In the genomic region with DNA sequence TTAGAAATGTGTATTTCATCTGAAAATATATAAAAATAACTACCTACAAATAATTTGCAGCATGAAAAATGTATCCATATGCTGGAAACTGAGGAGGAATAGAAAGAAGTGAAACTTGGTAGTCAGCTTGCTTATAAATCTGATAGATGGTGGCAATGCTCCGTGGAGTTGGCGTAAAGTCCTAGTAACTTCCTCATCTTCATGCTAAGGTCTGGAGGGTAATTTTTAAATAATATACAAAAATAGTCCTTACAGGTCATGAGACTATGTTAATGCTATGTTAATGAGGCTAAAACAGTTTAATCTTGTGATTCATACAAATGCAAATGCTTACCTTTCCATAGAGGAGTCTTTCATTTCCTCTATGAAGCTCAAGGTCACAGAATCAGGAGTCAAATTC, we compare ENCODE assay signal across 34 cellular contexts. TPM values are rescaled to one million over a fixed set of nuclear protein-coding genes. Genes with fewer than 3 reads are reported as not detected.
"Had no signal": no experiment of that assay in that cellular context is flagged by ENCODE, and none has a peak within 500 bp of the region (broad histone marks: within the 10 kb centered on the region; RNA-seq: fewer than 3 reads in every experiment).

No MANE protein-coding gene starts in this region.

- H3K4me1 Mint-ChIP-seq: activated naive CD4-positive, alpha-beta T cell treated with anti-CD3 and anti-CD28 coated beads, Interleukin-2, amount 10 ng/mL, durations not matched to agents 7 days and 5 days had no signal

- H3K9me3 Mint-ChIP-seq: activated naive CD4-positive, alpha-beta T cell treated with anti-CD3 and anti-CD28 coated beads, Interleukin-2, amount 10 ng/mL, durations not matched to agents 7 days and 5 days; activated T-helper 1 cell treated with anti-CD3 and anti-CD28 coated beads, Interleukin-12 subunit alpha, Interleukin-12 subunit beta, Interleukin-2, Interleukin-4 antibody, amounts not matched to agents 30 ng/mL and 10 ng/mL and 1 ng/mL, durations not matched to agents 14 hours and 24 hours and 36 hours; effector memory CD8-positive, alpha-beta T cell; naive thymus-derived CD4-positive, alpha-beta T cell had no signal

- H3K27ac Mint-ChIP-seq: activated naive CD4-positive, alpha-beta T cell treated with anti-CD3 and anti-CD28 coated beads, Interleukin-2, amount 10 ng/mL, durations not matched to agents 7 days and 5 days; activated T-helper 1 cell treated with anti-CD3 and anti-CD28 coated beads, Interleukin-12 subunit alpha, Interleukin-12 subunit beta, Interleukin-2, Interleukin-4 antibody, amounts not matched to agents 30 ng/mL and 10 ng/mL and 1 ng/mL, durations not matched to agents 14 hours and 24 hours and 36 hours; naive thymus-derived CD4-positive, alpha-beta T cell had no signal

- H3K4me3 Mint-ChIP-seq: activated naive CD4-positive, alpha-beta T cell treated with anti-CD3 and anti-CD28 coated beads, Interleukin-2, amount 10 ng/mL, durations not matched to agents 7 days and 5 days; activated T-helper 1 cell treated with anti-CD3 and anti-CD28 coated beads, Interleukin-12 subunit alpha, Interleukin-12 subunit beta, Interleukin-2, Interleukin-4 antibody, amounts not matched to agents 30 ng/mL and 10 ng/mL and 1 ng/mL, durations not matched to agents 14 hours and 24 hours and 36 hours; effector memory CD8-positive, alpha-beta T cell; naive thymus-derived CD4-positive, alpha-beta T cell had no signal

- H3K36me3 Mint-ChIP-seq: activated naive CD4-positive, alpha-beta T cell treated with anti-CD3 and anti-CD28 coated beads, Interleukin-2, amount 10 ng/mL, durations not matched to agents 7 days and 5 days had no signal

- H3K4me1 ChIP-seq: gastrocnemius medialis, parathyroid adenoma, psoas muscle, testis had no signal

- H3K79me2 ChIP-seq: hepatocyte, parathyroid adenoma had no signal

- H3K9ac ChIP-seq: parathyroid adenoma had no signal

- H3K27me3 Mint-ChIP-seq: effector memory CD8-positive, alpha-beta T cell had no signal

- H3K27me3 ChIP-seq: gastrocnemius medialis, hepatocyte, testis, transverse colon had no signal

- ATAC-seq: activated CD4-positive, CD25-positive, alpha-beta regulatory T cell treated with anti-CD3 and anti-CD28 coated beads, Interleukin-2, amount 50 U/mL, for 24 hours; effector memory CD8-positive, alpha-beta T cell; gastrocnemius medialis; left cardiac atrium; left ventricle myocardium superior; naive thymus-derived CD4-positive, alpha-beta T cell; psoas muscle had no signal

- DNase-seq: activated CD4-positive, alpha-beta T cell treated with anti-CD3 and anti-CD28 coated beads for 48 hours; activated CD4-positive, alpha-beta T cell treated with anti-CD3 and anti-CD28 coated beads, Interleukin-2, amount 50 U/mL, for 48 hours; activated CD8-positive, alpha-beta memory T cell treated with anti-CD3 and anti-CD28 coated beads for 24 hours; activated CD8-positive, alpha-beta memory T cell treated with anti-CD3 and anti-CD28 coated beads, Interleukin-2, amount 50 U/mL, for 4 hours; activated gamma-delta T cell; activated naive CD4-positive, alpha-beta T cell treated with anti-CD3 and anti-CD28 coated beads, Interleukin-2, amount 10 ng/mL, durations not matched to agents 7 days and 5 days; activated T-cell treated with anti-CD3 and anti-CD28 coated beads, Interleukin-2, amount 50 U/mL, for 1 hour; amygdala; caudate nucleus; cortex of kidney; effector memory CD8-positive, alpha-beta T cell; erythroblast; gastrocnemius medialis; left cardiac atrium; left ventricle myocardium superior; naive thymus-derived CD4-positive, alpha-beta T cell; nucleus accumbens; psoas muscle; stimulated activated CD4-positive, alpha-beta T cell treated with anti-CD3 and anti-CD28 coated beads, Interleukin-15, amount 100 ng/mL, for 24 hours; stimulated activated CD4-positive, alpha-beta T cell treated with anti-CD3 and anti-CD28 coated beads, Interleukin-2, amount 100 ng/mL, for 24 hours; stimulated activated naive CD4-positive, alpha-beta T cell treated with Interleukin-2 at 50 U/mL for 16 hours; testis; transverse colon had no signal

- H3K27ac ChIP-seq: gastrocnemius medialis, hepatocyte, parathyroid adenoma, psoas muscle, testis, transverse colon, VCaP had no signal

- H3K9me3 ChIP-seq: gastrocnemius medialis, psoas muscle, testis, transverse colon had no signal

- H3K4me2 ChIP-seq: hepatocyte, smooth muscle cell had no signal

- FAIRE-seq: keratinocyte, TTC549, urothelium cell line had no signal

- H2AFZ ChIP-seq: hepatocyte, parathyroid adenoma had no signal

- H3K36me3 ChIP-seq: gastrocnemius medialis, transverse colon had no signal

- H3K4me3 ChIP-seq: gastrocnemius medialis, hepatocyte, psoas muscle, smooth muscle cell, testis, transverse colon had no signal

RNA-seq across cellular contexts. Expression of gene CRIP3, which starts 9.3 kb away (rescaled TPM):
- total RNA-seq: activated T-helper 1 cell treated with anti-CD3 and anti-CD28 coated beads, Interleukin-12 subunit alpha, Interleukin-12 subunit beta, Interleukin-2, Interleukin-4 antibody, amounts not matched to agents 30 ng/mL and 10 ng/mL and 1 ng/mL, durations not matched to agents 14 hours and 24 hours and 36 hours; lung microvascular endothelial cell; smooth muscle cell had no signal
- polyA plus RNA-seq: naive thymus-derived CD4-positive, alpha-beta T cell; smooth muscle cell had no signal

RNA-seq across cellular contexts. Expression of gene SLC22A7, which starts 19.9 kb away (rescaled TPM):
- total RNA-seq: activated T-helper 1 cell treated with anti-CD3 and anti-CD28 coated beads, Interleukin-12 subunit alpha, Interleukin-12 subunit beta, Interleukin-2, Interleukin-4 antibody, amounts not matched to agents 30 ng/mL and 10 ng/mL and 1 ng/mL, durations not matched to agents 14 hours and 24 hours and 36 hours; chondrocyte; left cardiac atrium; left ventricle myocardium superior; lung microvascular endothelial cell; naive thymus-derived CD4-positive, alpha-beta T cell; psoas muscle; smooth muscle cell; testis; transverse colon had no signal
- polyA plus RNA-seq: keratinocyte; naive thymus-derived CD4-positive, alpha-beta T cell; psoas muscle; smooth muscle cell had no signal
